1 cellular context compared by ENCODE assay signal in the genomic region with DNA sequence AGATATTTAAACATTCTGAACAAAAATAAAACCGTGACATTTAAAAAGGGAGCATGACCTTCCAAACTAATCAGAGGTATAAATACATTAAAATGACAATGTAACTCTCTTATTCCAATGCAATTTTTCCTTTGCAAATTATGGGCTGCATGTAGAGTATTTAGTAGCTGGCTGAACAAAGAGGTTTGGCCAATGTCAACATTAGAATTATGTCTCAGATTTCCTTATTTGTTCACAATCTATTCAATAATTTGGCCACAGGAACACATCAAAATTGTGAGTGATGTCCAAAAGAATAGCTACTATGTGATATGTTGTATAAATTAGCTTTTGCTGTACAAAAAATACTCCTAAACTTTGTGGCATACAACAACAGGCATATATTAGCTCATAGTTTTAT.
TF ChIP-seq lines count a peak whose summit lies in the region.

No MANE protein-coding gene starts in this region.

TF ChIP-seq in GM23338, 12 proteins besides CTCF, POLR2A, EP300 and RAD21 (continued from another document):
- TF ChIP-seq JUNB (IDR thresholded peaks at IDR 0.05; ENCODE audit: unreplicated experiment), result no peak
